Comparison of ENCODE assay signal across 1 cellular context in the genomic region with DNA sequence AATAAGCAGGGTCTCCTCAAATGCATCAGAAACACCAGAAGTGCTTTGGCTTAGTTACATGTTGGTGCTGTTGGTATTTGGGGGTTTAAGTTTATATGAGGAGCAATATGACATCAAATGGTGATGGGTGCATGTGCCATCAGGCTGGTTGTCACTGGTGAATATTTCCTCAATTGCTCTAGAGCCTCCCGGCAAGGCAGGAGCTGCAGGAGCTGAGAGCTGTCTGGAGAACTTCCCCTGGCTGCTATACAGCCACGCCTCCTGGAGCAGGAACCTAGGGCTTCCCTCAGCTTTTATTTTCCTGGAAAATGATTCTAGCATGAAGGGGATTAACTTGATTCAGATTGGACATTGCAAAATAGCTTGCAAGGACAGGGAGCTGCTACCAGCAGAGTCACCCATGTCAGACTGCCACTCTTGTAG.
TF ChIP-seq lines count a peak whose summit lies in the region.

No MANE protein-coding gene starts in this region.

TF ChIP-seq in K562, 482 proteins besides CTCF, POLR2A, EP300 and RAD21 (continued from another document):
- TF ChIP-seq CAMTA2 (CRISPR knock-in tag; conservative IDR thresholded peaks at IDR 0.05) = 0 out of 2 replicates have a peak, but pooled peaks have one; percentile 53
- no peak for TF ChIP-seq ARID1B (IDR thresholded peaks at IDR 0.05)
- TF ChIP-seq TEAD4 (IDR thresholded peaks at IDR 0.05; ENCODE audit: low read length) = no peak
- peak; percentile 90 for TF ChIP-seq TEAD4 (CRISPR knock-in tag; IDR thresholded peaks at IDR 0.05; ENCODE audit: borderline replicate concordance)
- TF ChIP-seq ZNF274 (IDR thresholded peaks at IDR 0.05; ENCODE audit: borderline replicate concordance, low read depth, low read length) = no peak
- TF ChIP-seq CC2D1A (IDR thresholded peaks at IDR 0.05) = no peak
- TF ChIP-seq, protein P1, sequence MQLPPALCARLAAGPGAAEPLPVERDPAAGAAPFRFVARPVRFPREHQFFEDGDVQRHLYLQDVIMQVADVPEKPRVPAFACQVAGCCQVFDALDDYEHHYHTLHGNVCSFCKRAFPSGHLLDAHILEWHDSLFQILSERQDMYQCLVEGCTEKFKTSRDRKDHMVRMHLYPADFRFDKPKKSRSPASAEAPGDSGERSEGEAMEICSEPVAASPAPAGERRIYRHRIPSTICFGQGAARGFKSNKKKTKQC (CRISPR knock-in tag; IDR thresholded peaks at IDR 0.05) = peak; percentile 38; the same call in 1 of the 2 replicates
- TF ChIP-seq IFI16 (CRISPR knock-in tag; IDR thresholded peaks at IDR 0.05) = no peak
- TF ChIP-seq MEIS2 (IDR thresholded peaks at IDR 0.05; ENCODE audit: partially characterized antibody) = no peak
- TF ChIP-seq, protein P2, sequence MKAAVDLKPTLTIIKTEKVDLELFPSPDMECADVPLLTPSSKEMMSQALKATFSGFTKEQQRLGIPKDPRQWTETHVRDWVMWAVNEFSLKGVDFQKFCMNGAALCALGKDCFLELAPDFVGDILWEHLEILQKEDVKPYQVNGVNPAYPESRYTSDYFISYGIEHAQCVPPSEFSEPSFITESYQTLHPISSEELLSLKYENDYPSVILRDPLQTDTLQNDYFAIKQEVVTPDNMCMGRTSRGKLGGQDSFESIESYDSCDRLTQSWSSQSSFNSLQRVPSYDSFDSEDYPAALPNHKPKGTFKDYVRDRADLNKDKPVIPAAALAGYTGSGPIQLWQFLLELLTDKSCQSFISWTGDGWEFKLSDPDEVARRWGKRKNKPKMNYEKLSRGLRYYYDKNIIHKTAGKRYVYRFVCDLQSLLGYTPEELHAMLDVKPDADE (conservative IDR thresholded peaks at IDR 0.05; ENCODE audit: control insufficient read depth, low read depth, low read length) = 0 out of 2 replicates have a peak, but pooled peaks have one; percentile 20
- TF ChIP-seq CBFB (CRISPR knock-in tag; IDR thresholded peaks at IDR 0.05) = no peak
- TF ChIP-seq CBX1 (IDR thresholded peaks at IDR 0.05; ENCODE audit: low read depth) = no peak
- 0 out of 4 replicates have a peak, but pooled peaks of 1 of the 2 experiments have one; percentile 41 for TF ChIP-seq FOXA3 (CRISPR knock-in tag; conservative IDR thresholded peaks at IDR 0.05 in 1 of 2, IDR thresholded peaks at IDR 0.05 in 1 of 2)
- TF ChIP-seq, protein P3, sequence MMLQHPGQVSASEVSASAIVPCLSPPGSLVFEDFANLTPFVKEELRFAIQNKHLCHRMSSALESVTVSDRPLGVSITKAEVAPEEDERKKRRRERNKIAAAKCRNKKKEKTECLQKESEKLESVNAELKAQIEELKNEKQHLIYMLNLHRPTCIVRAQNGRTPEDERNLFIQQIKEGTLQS (IDR thresholded peaks at IDR 0.05) = no peak
- TF ChIP-seq, protein P3 (CRISPR knock-in tag; conservative IDR thresholded peaks at IDR 0.05) = peak; percentile 40; the same call in 1 of the 2 replicates
- TF ChIP-seq TRIM28 (IDR thresholded peaks at IDR 0.05) = no peak
- TF ChIP-seq, protein P4, sequence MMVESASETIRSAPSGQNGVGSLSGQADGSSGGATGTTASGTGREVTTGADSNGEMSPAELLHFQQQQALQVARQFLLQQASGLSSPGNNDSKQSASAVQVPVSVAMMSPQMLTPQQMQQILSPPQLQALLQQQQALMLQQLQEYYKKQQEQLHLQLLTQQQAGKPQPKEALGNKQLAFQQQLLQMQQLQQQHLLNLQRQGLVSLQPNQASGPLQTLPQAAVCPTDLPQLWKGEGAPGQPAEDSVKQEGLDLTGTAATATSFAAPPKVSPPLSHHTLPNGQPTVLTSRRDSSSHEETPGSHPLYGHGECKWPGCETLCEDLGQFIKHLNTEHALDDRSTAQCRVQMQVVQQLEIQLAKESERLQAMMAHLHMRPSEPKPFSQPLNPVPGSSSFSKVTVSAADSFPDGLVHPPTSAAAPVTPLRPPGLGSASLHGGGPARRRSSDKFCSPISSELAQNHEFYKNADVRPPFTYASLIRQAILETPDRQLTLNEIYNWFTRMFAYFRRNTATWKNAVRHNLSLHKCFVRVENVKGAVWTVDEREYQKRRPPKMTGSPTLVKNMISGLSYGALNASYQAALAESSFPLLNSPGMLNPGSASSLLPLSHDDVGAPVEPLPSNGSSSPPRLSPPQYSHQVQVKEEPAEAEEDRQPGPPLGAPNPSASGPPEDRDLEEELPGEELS (CRISPR knock-in tag; IDR thresholded peaks at IDR 0.05; ENCODE audit: borderline replicate concordance) = no peak
- TF ChIP-seq KLF10 (CRISPR knock-in tag; IDR thresholded peaks at IDR 0.05) = no peak
- TF ChIP-seq RBBP5 (IDR thresholded peaks at IDR 0.05; ENCODE audit: borderline replicate concordance, insufficient read depth, low read length, poor library complexity, severe bottlenecking) = peak; percentile 72
- TF ChIP-seq ZNF445 (CRISPR knock-in tag; IDR thresholded peaks at IDR 0.05; ENCODE audit: low read depth) = no peak
- TF ChIP-seq ZNF23 (CRISPR knock-in tag; IDR thresholded peaks at IDR 0.05) = no peak
- TF ChIP-seq, protein P5, sequence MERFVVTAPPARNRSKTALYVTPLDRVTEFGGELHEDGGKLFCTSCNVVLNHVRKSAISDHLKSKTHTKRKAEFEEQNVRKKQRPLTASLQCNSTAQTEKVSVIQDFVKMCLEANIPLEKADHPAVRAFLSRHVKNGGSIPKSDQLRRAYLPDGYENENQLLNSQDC (CRISPR knock-in tag; IDR thresholded peaks at IDR 0.05) = 0 out of 2 replicates have a peak, but pooled peaks have one; percentile 39
- TF ChIP-seq, protein P6, sequence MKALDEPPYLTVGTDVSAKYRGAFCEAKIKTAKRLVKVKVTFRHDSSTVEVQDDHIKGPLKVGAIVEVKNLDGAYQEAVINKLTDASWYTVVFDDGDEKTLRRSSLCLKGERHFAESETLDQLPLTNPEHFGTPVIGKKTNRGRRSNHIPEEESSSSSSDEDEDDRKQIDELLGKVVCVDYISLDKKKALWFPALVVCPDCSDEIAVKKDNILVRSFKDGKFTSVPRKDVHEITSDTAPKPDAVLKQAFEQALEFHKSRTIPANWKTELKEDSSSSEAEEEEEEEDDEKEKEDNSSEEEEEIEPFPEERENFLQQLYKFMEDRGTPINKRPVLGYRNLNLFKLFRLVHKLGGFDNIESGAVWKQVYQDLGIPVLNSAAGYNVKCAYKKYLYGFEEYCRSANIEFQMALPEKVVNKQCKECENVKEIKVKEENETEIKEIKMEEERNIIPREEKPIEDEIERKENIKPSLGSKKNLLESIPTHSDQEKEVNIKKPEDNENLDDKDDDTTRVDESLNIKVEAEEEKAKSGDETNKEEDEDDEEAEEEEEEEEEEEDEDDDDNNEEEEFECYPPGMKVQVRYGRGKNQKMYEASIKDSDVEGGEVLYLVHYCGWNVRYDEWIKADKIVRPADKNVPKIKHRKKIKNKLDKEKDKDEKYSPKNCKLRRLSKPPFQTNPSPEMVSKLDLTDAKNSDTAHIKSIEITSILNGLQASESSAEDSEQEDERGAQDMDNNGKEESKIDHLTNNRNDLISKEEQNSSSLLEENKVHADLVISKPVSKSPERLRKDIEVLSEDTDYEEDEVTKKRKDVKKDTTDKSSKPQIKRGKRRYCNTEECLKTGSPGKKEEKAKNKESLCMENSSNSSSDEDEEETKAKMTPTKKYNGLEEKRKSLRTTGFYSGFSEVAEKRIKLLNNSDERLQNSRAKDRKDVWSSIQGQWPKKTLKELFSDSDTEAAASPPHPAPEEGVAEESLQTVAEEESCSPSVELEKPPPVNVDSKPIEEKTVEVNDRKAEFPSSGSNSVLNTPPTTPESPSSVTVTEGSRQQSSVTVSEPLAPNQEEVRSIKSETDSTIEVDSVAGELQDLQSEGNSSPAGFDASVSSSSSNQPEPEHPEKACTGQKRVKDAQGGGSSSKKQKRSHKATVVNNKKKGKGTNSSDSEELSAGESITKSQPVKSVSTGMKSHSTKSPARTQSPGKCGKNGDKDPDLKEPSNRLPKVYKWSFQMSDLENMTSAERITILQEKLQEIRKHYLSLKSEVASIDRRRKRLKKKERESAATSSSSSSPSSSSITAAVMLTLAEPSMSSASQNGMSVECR (CRISPR knock-in tag; IDR thresholded peaks at IDR 0.05) = 0 out of 2 replicates have a peak, but pooled peaks have one; percentile 65
- TF ChIP-seq, protein P7, sequence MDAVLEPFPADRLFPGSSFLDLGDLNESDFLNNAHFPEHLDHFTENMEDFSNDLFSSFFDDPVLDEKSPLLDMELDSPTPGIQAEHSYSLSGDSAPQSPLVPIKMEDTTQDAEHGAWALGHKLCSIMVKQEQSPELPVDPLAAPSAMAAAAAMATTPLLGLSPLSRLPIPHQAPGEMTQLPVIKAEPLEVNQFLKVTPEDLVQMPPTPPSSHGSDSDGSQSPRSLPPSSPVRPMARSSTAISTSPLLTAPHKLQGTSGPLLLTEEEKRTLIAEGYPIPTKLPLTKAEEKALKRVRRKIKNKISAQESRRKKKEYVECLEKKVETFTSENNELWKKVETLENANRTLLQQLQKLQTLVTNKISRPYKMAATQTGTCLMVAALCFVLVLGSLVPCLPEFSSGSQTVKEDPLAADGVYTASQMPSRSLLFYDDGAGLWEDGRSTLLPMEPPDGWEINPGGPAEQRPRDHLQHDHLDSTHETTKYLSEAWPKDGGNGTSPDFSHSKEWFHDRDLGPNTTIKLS (IDR thresholded peaks at IDR 0.05; ENCODE audit: borderline replicate concordance, low read depth) = no peak
- 0 out of 4 replicates have a peak, but pooled peaks of 1 of the 2 experiments have one; percentile 45 for TF ChIP-seq SIN3A (IDR thresholded peaks at IDR 0.05; ENCODE audit: borderline replicate concordance in 2 of 2, control insufficient read depth in 1 of 2, low read depth in 2 of 2, low read length in 2 of 2)
- peak; percentile 8; the same call in 1 of the 2 replicates for TF ChIP-seq ETV5 (CRISPR knock-in tag; IDR thresholded peaks at IDR 0.05; ENCODE audit: low read depth)
- TF ChIP-seq, protein P8, sequence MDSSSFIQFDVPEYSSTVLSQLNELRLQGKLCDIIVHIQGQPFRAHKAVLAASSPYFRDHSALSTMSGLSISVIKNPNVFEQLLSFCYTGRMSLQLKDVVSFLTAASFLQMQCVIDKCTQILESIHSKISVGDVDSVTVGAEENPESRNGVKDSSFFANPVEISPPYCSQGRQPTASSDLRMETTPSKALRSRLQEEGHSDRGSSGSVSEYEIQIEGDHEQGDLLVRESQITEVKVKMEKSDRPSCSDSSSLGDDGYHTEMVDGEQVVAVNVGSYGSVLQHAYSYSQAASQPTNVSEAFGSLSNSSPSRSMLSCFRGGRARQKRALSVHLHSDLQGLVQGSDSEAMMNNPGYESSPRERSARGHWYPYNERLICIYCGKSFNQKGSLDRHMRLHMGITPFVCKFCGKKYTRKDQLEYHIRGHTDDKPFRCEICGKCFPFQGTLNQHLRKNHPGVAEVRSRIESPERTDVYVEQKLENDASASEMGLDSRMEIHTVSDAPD (CRISPR knock-in tag; IDR thresholded peaks at IDR 0.05) = no peak; the same call in 1 of the 2 replicates
- TF ChIP-seq HDGF (IDR thresholded peaks at IDR 0.05) = no peak
- peak; percentile 72 for TF ChIP-seq CHD1 (IDR thresholded peaks at IDR 0.05; ENCODE audit: low read length)
- peak; percentile 59 for TF ChIP-seq CREBBP (IDR thresholded peaks at IDR 0.05; ENCODE audit: low read depth, low read length)
- no peak for TF ChIP-seq NBN (IDR thresholded peaks at IDR 0.05; ENCODE audit: low read depth)
- TF ChIP-seq ZNF79 (CRISPR knock-in tag; IDR thresholded peaks at IDR 0.05; ENCODE audit: low read depth) = no peak
- no peak for TF ChIP-seq BACH1 (tag; IDR thresholded peaks at IDR 0.05)
- TF ChIP-seq SRSF7 (optimal IDR thresholded peaks at IDR 0.05; ENCODE audit: low read depth, low read length) = no peak
- no peak for TF ChIP-seq CBX3 (IDR thresholded peaks at IDR 0.05; ENCODE audit: borderline replicate concordance in 1 of 2, low read length in 2 of 2)
- TF ChIP-seq TCF7L2 (IDR thresholded peaks at IDR 0.05; ENCODE audit: low read depth, low read length) = no peak
- TF ChIP-seq ELF4 (CRISPR knock-in tag; IDR thresholded peaks at IDR 0.05) = no peak
- TF ChIP-seq, protein P9, sequence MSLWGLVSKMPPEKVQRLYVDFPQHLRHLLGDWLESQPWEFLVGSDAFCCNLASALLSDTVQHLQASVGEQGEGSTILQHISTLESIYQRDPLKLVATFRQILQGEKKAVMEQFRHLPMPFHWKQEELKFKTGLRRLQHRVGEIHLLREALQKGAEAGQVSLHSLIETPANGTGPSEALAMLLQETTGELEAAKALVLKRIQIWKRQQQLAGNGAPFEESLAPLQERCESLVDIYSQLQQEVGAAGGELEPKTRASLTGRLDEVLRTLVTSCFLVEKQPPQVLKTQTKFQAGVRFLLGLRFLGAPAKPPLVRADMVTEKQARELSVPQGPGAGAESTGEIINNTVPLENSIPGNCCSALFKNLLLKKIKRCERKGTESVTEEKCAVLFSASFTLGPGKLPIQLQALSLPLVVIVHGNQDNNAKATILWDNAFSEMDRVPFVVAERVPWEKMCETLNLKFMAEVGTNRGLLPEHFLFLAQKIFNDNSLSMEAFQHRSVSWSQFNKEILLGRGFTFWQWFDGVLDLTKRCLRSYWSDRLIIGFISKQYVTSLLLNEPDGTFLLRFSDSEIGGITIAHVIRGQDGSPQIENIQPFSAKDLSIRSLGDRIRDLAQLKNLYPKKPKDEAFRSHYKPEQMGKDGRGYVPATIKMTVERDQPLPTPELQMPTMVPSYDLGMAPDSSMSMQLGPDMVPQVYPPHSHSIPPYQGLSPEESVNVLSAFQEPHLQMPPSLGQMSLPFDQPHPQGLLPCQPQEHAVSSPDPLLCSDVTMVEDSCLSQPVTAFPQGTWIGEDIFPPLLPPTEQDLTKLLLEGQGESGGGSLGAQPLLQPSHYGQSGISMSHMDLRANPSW (CRISPR knock-in tag; IDR thresholded peaks at IDR 0.05) = 0 out of 2 replicates have a peak, but pooled peaks have one; percentile 29
- peak; percentile 65; the same call in 1 of the 2 replicates for TF ChIP-seq ZC3H4 (CRISPR knock-in tag; IDR thresholded peaks at IDR 0.05; ENCODE audit: borderline replicate concordance)
- no peak for TF ChIP-seq PTRF (tag; IDR thresholded peaks at IDR 0.05)
- TF ChIP-seq MCM3 (IDR thresholded peaks at IDR 0.05) = peak; percentile 29; the same call in 1 of the 2 replicates
- TF ChIP-seq, protein P10, sequence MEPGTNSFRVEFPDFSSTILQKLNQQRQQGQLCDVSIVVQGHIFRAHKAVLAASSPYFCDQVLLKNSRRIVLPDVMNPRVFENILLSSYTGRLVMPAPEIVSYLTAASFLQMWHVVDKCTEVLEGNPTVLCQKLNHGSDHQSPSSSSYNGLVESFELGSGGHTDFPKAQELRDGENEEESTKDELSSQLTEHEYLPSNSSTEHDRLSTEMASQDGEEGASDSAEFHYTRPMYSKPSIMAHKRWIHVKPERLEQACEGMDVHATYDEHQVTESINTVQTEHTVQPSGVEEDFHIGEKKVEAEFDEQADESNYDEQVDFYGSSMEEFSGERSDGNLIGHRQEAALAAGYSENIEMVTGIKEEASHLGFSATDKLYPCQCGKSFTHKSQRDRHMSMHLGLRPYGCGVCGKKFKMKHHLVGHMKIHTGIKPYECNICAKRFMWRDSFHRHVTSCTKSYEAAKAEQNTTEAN (CRISPR knock-in tag; IDR thresholded peaks at IDR 0.05) = no peak
- TF ChIP-seq, protein P11, sequence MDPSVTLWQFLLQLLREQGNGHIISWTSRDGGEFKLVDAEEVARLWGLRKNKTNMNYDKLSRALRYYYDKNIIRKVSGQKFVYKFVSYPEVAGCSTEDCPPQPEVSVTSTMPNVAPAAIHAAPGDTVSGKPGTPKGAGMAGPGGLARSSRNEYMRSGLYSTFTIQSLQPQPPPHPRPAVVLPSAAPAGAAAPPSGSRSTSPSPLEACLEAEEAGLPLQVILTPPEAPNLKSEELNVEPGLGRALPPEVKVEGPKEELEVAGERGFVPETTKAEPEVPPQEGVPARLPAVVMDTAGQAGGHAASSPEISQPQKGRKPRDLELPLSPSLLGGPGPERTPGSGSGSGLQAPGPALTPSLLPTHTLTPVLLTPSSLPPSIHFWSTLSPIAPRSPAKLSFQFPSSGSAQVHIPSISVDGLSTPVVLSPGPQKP (CRISPR knock-in tag; IDR thresholded peaks at IDR 0.05) = peak; percentile 19; the same call in 1 of the 2 replicates
- TF ChIP-seq TEAD1 (CRISPR knock-in tag; IDR thresholded peaks at IDR 0.05) = peak in 1 of 2 experiments; percentile 56; a peak in 1 of 4 replicates
TF ChIP-seq in K562: peak in this region for 20.
